Comparison of ENCODE assay signal across 8 cellular contexts in genomic region chr20:25249198-25249931, GRCh38. TPM values are rescaled to one million over a fixed set of nuclear protein-coding genes. Genes with fewer than 3 reads are reported as not detected.
DNase-seq lines count a peak whose midpoint lies in the region; ATAC-seq and TF ChIP-seq lines count a peak whose summit lies in the region.

No MANE protein-coding gene starts in this region.

- in situ Hi-C loops in transverse colon (cut with MboI; ENCODE audit: low pct_ligation_motif_present in 1 of 4, low pct_unique_long_range_greater_than_20kb in 1 of 4, low sequenced_read_pairs in 3 of 4): no loop called here

- H3K4me1 ChIP-seq in ascending aorta: peaks cover 12 to 41% of the 10 kb centered on the region in 2 donors
- peaks cover 36 to 76% (median 62%) of the 10 kb centered on the region in 4 donors for H3K4me1 ChIP-seq in transverse colon

- TF ChIP-seq POLR2A in transverse colon (IDR thresholded peaks at IDR 0.05): no peak

- H3K9me3 ChIP-seq in ascending aorta (no peaks in the 10 kb centered on the region), transverse colon (no peaks in the 10 kb centered on the region)

- H3K4me3 Mint-ChIP-seq in HFFc6: peak overlapping the region; percentile 99

- H3K36me3 ChIP-seq in ascending aorta (peaks cover 0 to 8% of the 10 kb centered on the region in 2 donors), kidney epithelial cell (ENCODE audit: control insufficient read depth, insufficient read depth, low read length) (no peaks in the 10 kb centered on the region), transverse colon (no peaks in the 10 kb centered on the region)

- H3K9me3 Mint-ChIP-seq in HFFc6: no peaks in the 10 kb centered on the region

- no peak for TF ChIP-seq CTCF in 22Rv1 (IDR thresholded peaks at IDR 0.05)
- no peak for TF ChIP-seq CTCF in HFFc6 (IDR thresholded peaks at IDR 0.05)
- no peak for TF ChIP-seq CTCF in ascending aorta (IDR thresholded peaks at IDR 0.05)
- no peak for TF ChIP-seq CTCF in kidney epithelial cell (IDR thresholded peaks at IDR 0.05; ENCODE audit: insufficient read depth, low read length, poor library complexity, severe bottlenecking)
- TF ChIP-seq CTCF in transverse colon (IDR thresholded peaks at IDR 0.05): no peak

- H3K27ac ChIP-seq in 22Rv1 (peak overlapping the region; percentile 84; the same call in 1 of the 2 replicates), ascending aorta (peak overlapping the region; percentile 49 to 98), transverse colon (peak overlapping the region; percentile 92 to 98 (median 98))

- no peaks in the 10 kb centered on the region for H3K27me3 ChIP-seq in ascending aorta
- H3K27me3 ChIP-seq in kidney epithelial cell (ENCODE audit: control insufficient read depth, insufficient read depth, low read length): no peaks in the 10 kb centered on the region
- H3K27me3 ChIP-seq in transverse colon: no peaks in the 10 kb centered on the region

- ATAC-seq in GM21723 (IDR thresholded peaks at IDR 0.05; ENCODE audit: unreplicated experiment) (no peak), GM21619 (IDR thresholded peaks at IDR 0.05; ENCODE audit: unreplicated experiment) (no peak), GM21390 (IDR thresholded peaks at IDR 0.05; ENCODE audit: unreplicated experiment) (no peak)

- H3K4me3 ChIP-seq in ascending aorta: peak overlapping the region; percentile 77 to 98
- H3K4me3 ChIP-seq in kidney epithelial cell (ENCODE audit: low read depth, low read length): peak overlapping the region; percentile 79
- H3K4me3 ChIP-seq in transverse colon: peak overlapping the region; percentile 88 to 96 (median 92)

- WGBS in transverse colon (ENCODE audit: low coverage in 1 of 2), 2 donors: 29 to 42% methylated on average over 9 of the region's 9 CpGs

- intact Hi-C loops in ascending aorta (cut with DNase I): loop anchor here (2.0 to 10.0 kb wide), 4 partner anchors 43 to 285 kb away; partner anchors contain the start of genes ACSS1 and APMAP
- intact Hi-C loops in transverse colon (cut with DNase I; ENCODE audit: low total_unique reads): loop anchor here (10.0 kb wide), 1 partner anchor 1895 kb away; the partner anchor contains the start of gene NXT1

- no peak for TF ChIP-seq EP300 in transverse colon (IDR thresholded peaks at IDR 0.05; ENCODE audit: low read depth)

- peaks cover 53% of the 10 kb centered on the region for H3K4me1 Mint-ChIP-seq in HFFc6 (ENCODE audit: low read depth)

- DNase-seq in HFFc6 (no peak), ascending aorta (ENCODE audit: low spot score in 2 of 2) (peak in 1 of 2 donors; percentile 66), kidney epithelial cell (ENCODE audit: low read depth) (no peak), transverse colon (peak; percentile 2)

- no peaks in the 10 kb centered on the region; the same call in 1 of the 2 replicates for H3K27me3 Mint-ChIP-seq in HFFc6 (ENCODE audit: insufficient read depth)

- peak overlapping the region; percentile 82 for H3K27ac Mint-ChIP-seq in HFFc6

- H3K36me3 Mint-ChIP-seq in HFFc6 (ENCODE audit: low read depth): peaks cover 18% of the 10 kb centered on the region; the same call in 1 of the 2 replicates

RNA-seq across cellular contexts. Expression of gene PYGB, which starts 1.5 kb away (rescaled TPM):
- 10 to 100 TPM; 65.4 to 75.6 (median 70.2) TPM for total RNA-seq in HFFc6 (2021; fragmentation: NEBNext Ultra II Directional; extraction: Animal tissue kit (Norgen Biotek cat#: 25700))
- total RNA-seq in ascending aorta (125 TPM), kidney epithelial cell (167 and 193 TPM in 2 replicates), transverse colon (100 to 1,000 TPM; 195 to 554 (median 359) TPM)

RNA-seq across cellular contexts. Expression of gene ENTPD6, which starts 53.9 kb away (rescaled TPM):
- 10 to 100 TPM; 46.2 to 53.2 (median 51.6) TPM for total RNA-seq in HFFc6 (2021; fragmentation: NEBNext Ultra II Directional; extraction: Animal tissue kit (Norgen Biotek cat#: 25700))
- total RNA-seq in ascending aorta (66.5 TPM), kidney epithelial cell (79.5 and 80.1 TPM in 2 replicates), transverse colon (100 to 1,000 TPM; 163 to 261 (median 224) TPM)
